Comparison of ENCODE assay signal across 1 cellular context in genomic region chr7:100515072-100515532, GRCh38.
TF ChIP-seq lines count a peak whose summit lies in the region.

No MANE protein-coding gene starts in this region.

TF ChIP-seq in H1, 55 proteins besides CTCF, POLR2A, EP300 and RAD21:
- TF ChIP-seq FOSL1 (IDR thresholded peaks at IDR 0.05; ENCODE audit: insufficient read depth, low read depth, low read length) (no peak), RFX5 (IDR thresholded peaks at IDR 0.05; ENCODE audit: borderline replicate concordance, low read depth, low read length) (no peak), ASH2L (IDR thresholded peaks at IDR 0.05; ENCODE audit: low read length) (no peak), USF2 (IDR thresholded peaks at IDR 0.05; ENCODE audit: low read length) (no peak), SP1 (IDR thresholded peaks at IDR 0.05; ENCODE audit: low read depth, low read length) (no peak), SIN3A (conservative IDR thresholded peaks at IDR 0.05 in 1 of 2, IDR thresholded peaks at IDR 0.05 in 1 of 2; ENCODE audit: low read depth in 1 of 2, low read length in 2 of 2) (no peak), CBX8 (IDR thresholded peaks at IDR 0.05; ENCODE audit: borderline replicate concordance, low read depth, low read length) (no peak), GTF2F1 (IDR thresholded peaks at IDR 0.05; ENCODE audit: borderline replicate concordance, low read depth, low read length) (no peak), TCF12 (IDR thresholded peaks at IDR 0.05; ENCODE audit: low read depth, low read length) (no peak), JUND (IDR thresholded peaks at IDR 0.05; ENCODE audit: low read length) (no peak), ATF2 (IDR thresholded peaks at IDR 0.05; ENCODE audit: low read length) (no peak), POU5F1 (IDR thresholded peaks at IDR 0.05; ENCODE audit: low read depth, low read length) (no peak), CBX5 (IDR thresholded peaks at IDR 0.05; ENCODE audit: low read depth, low read length) (no peak), YY1 (IDR thresholded peaks at IDR 0.05; ENCODE audit: low read depth, low read length) (no peak), HDAC6 (IDR thresholded peaks at IDR 0.05; ENCODE audit: low read depth, low read length) (no peak), SAP30 (IDR thresholded peaks at IDR 0.05; ENCODE audit: insufficient read depth, insufficient replicate concordance, low read length) (no peak), BCL11A (IDR thresholded peaks at IDR 0.05; ENCODE audit: low read depth in 2 of 2, low read length in 2 of 2) (no peak), ZNF274 (IDR thresholded peaks at IDR 0.05; ENCODE audit: borderline replicate concordance, extremely low read depth, low read length) (no peak)
